1 cellular context compared by ENCODE assay signal in genomic region chr11:65851811-65852507, GRCh38.
TF ChIP-seq lines count a peak whose summit lies in the region.

No MANE protein-coding gene starts in this region.

TF ChIP-seq in WTC11, 78 proteins besides CTCF, POLR2A, EP300 and RAD21 (continued from another document):
- TF ChIP-seq ZNF425 (CRISPR knock-in tag; conservative IDR thresholded peaks at IDR 0.05) (peak; percentile 79; the same call in 1 of the 2 replicates), MLX (CRISPR knock-in tag; IDR thresholded peaks at IDR 0.05) (no peak), ESRRA (CRISPR knock-in tag; IDR thresholded peaks at IDR 0.05; ENCODE audit: borderline replicate concordance) (no peak), ZNF532 (CRISPR knock-in tag; IDR thresholded peaks at IDR 0.05; ENCODE audit: borderline replicate concordance) (no peak), AR (CRISPR knock-in tag; IDR thresholded peaks at IDR 0.05) (no peak), NFE2L1 (CRISPR knock-in tag; IDR thresholded peaks at IDR 0.05) (no peak), STAT6 (CRISPR knock-in tag; conservative IDR thresholded peaks at IDR 0.05; ENCODE audit: low read depth) (no peak), HMGA2 (CRISPR knock-in tag; IDR thresholded peaks at IDR 0.05) (no peak), FOXP1 (CRISPR knock-in tag; IDR thresholded peaks at IDR 0.05; ENCODE audit: borderline replicate concordance) (no peak)
